Comparison of ENCODE assay signal across 13 cellular contexts in the genomic region with DNA sequence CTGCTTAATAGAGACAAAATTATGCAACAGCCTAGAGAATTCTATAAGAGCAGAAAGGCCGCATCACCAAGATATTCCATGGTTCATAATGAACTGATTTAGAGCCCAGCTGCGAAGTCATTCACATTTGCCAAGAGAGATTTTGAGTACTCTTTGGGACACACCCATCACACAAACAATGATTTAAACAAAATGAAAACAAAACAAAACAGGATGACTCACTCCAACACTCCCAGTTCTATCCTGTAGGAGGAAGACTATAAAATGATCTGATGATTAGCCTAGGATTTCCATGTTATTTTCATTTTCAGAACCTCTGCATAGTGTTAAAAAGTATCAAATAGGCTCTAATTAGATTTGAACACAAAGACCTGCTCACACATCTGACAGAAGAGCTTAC.
DNase-seq lines count a peak whose midpoint lies in the region; ATAC-seq and TF ChIP-seq lines count a peak whose summit lies in the region.
"Had no signal": no experiment of that assay in that cellular context is flagged by ENCODE, and none has a peak within 500 bp of the region (broad histone marks: within the 10 kb centered on the region; RNA-seq: fewer than 3 reads in every experiment).

No MANE protein-coding gene starts in this region.

- CTCF ChIA-PET in CD8-positive, alpha-beta memory T cell (lab: Charles Lee), result no interaction called here

- H3K27me3 Mint-ChIP-seq in CD8-positive, alpha-beta memory T cell, result no peaks in the 10 kb centered on the region
- H3K27me3 Mint-ChIP-seq: stimulated activated naive CD8-positive, alpha-beta T cell treated with anti-CD3 and anti-CD28 coated beads, Interleukin-15, Interleukin-2, amounts not matched to agents 100 ng/mL and 50 ng/mL, for 24 hours had no signal

- no peak overlapping the region for H3K4me3 ChIP-seq in thoracic aorta
- H3K4me3 ChIP-seq in CD8-positive, alpha-beta memory T cell (ENCODE audit: low read length), result no peak overlapping the region
- H3K4me3 ChIP-seq: skin epidermis had no signal

- TF ChIP-seq CTCF in thoracic aorta (IDR thresholded peaks at IDR 0.05), result no peak

- H3K27ac ChIP-seq in angular gyrus (ENCODE audit: low read depth, low read length) (peak overlapping the region; percentile 87), thoracic aorta (no peak overlapping the region)
- no peak overlapping the region for H3K27ac ChIP-seq in CD8-positive, alpha-beta memory T cell (ENCODE audit: low read depth, low read length)
- H3K27ac ChIP-seq: 22Rv1 had no signal

- H3K4me1 Mint-ChIP-seq in CD8-positive, alpha-beta memory T cell, result peaks cover 0 to 5% (median 0%) of the 10 kb centered on the region in 3 donors

- H3K27me3 ChIP-seq in thoracic aorta (replicated peaks; ENCODE audit: insufficient read depth), result no peaks in the 10 kb centered on the region
- no peaks in the 10 kb centered on the region for H3K27me3 ChIP-seq in CD8-positive, alpha-beta memory T cell (ENCODE audit: insufficient read depth, low read length, poor library complexity, severe bottlenecking)

- DNase-seq in DMS53 (lab: John Stamatoyannopoulos, UW) (peak; percentile 44), DMS53 treated with DMSO at 0.1 percent for 48 hours (lab: John Stamatoyannopoulos, UW; ENCODE audit: unreplicated experiment) (no peak), globus pallidus (ENCODE audit: low spot score) (peak; percentile 87), thoracic aorta (ENCODE audit: low spot score) (no peak), NCI-H2196 (lab: John Stamatoyannopoulos, UW; ENCODE audit: unreplicated experiment) (no peak), NCI-H524 treated with DMSO at 0.1 percent for 48 hours (lab: John Stamatoyannopoulos, UW) (no peak)
- no peak for DNase-seq in CD8-positive, alpha-beta memory T cell
- DNase-seq: activated CD4-positive, alpha-beta T cell treated with anti-CD3 and anti-CD28 coated beads, Interleukin-2, amount 50 U/mL, for 48 hours; aorta had no signal

- no peaks in the 10 kb centered on the region for H3K9me3 Mint-ChIP-seq in CD8-positive, alpha-beta memory T cell
- H3K9me3 Mint-ChIP-seq: stimulated activated naive CD8-positive, alpha-beta T cell treated with anti-CD3 and anti-CD28 coated beads, Interleukin-15, Interleukin-2, amounts not matched to agents 100 ng/mL and 50 ng/mL, for 24 hours had no signal

- ATAC-seq in thoracic aorta (ENCODE audit: insufficient number of reproducible peaks, low FRiP score, low read depth), result peak; percentile 55

- no peaks in the 10 kb centered on the region for H3K36me3 ChIP-seq in thoracic aorta
- H3K36me3 ChIP-seq in CD8-positive, alpha-beta memory T cell (ENCODE audit: insufficient read depth, low read length), result peaks cover 11% of the 10 kb centered on the region

- H3K4me3 Mint-ChIP-seq in CD8-positive, alpha-beta memory T cell, result no peak overlapping the region
- H3K4me3 Mint-ChIP-seq: stimulated activated naive CD8-positive, alpha-beta T cell treated with anti-CD3 and anti-CD28 coated beads, Interleukin-15, Interleukin-2, amounts not matched to agents 100 ng/mL and 50 ng/mL, for 24 hours had no signal

- POLR2A ChIA-PET in CD8-positive, alpha-beta memory T cell (lab: Charles Lee), result no interaction called here

- no peaks in the 10 kb centered on the region for H3K4me1 ChIP-seq in thoracic aorta (ENCODE audit: control insufficient read depth in 1 of 2, low read depth in 2 of 2)
- H3K4me1 ChIP-seq in CD8-positive, alpha-beta memory T cell (ENCODE audit: insufficient read depth, low read length), result no peaks in the 10 kb centered on the region

- peaks cover 0 to 40% (median 20%) of the 10 kb centered on the region in 3 donors for H3K36me3 Mint-ChIP-seq in CD8-positive, alpha-beta memory T cell

- H3K9me3 ChIP-seq in thoracic aorta, result no peaks in the 10 kb centered on the region
- no peaks in the 10 kb centered on the region for H3K9me3 ChIP-seq in CD8-positive, alpha-beta memory T cell (ENCODE audit: low read length)

- no peak overlapping the region for H3K27ac Mint-ChIP-seq in CD8-positive, alpha-beta memory T cell
- H3K27ac Mint-ChIP-seq: stimulated activated naive CD8-positive, alpha-beta T cell treated with anti-CD3 and anti-CD28 coated beads, Interleukin-15, Interleukin-2, amounts not matched to agents 100 ng/mL and 50 ng/mL, for 24 hours had no signal

Comparison
In these comparisons a context has a peak if more than half of its experiments do, and no peak if none do; other contexts are left out.
1. DNase-seq: peak in DMS53 (single experiment) and globus pallidus (single experiment); none in DMS53 treated with DMSO at 0.1 percent for 48 hours (single experiment), thoracic aorta (single experiment), NCI-H2196 (single experiment), CD8-positive, alpha-beta memory T cell (0 of 5) and NCI-H524 treated with DMSO at 0.1 percent for 48 hours (single experiment).